In genomic region chr2:84959494-84960156, GRCh38 we compare ENCODE assay signal across 2 cellular contexts.
A peak's percentile ranks its signal among the peaks of the same experiment; 100 is the strongest.
TF ChIP-seq lines count a peak whose summit lies in the region.

No MANE protein-coding gene starts in this region.

TF ChIP-seq in IMR-90, 13 proteins besides CTCF, POLR2A, EP300 and RAD21:
- no peak for TF ChIP-seq MAFK (IDR thresholded peaks at IDR 0.05; ENCODE audit: low read depth, low read length)
- TF ChIP-seq RFX5 (IDR thresholded peaks at IDR 0.05; ENCODE audit: low read depth, low read length): no peak
- peak; percentile 24; the same call in 1 of the 2 replicates for TF ChIP-seq CEBPB (IDR thresholded peaks at IDR 0.05; ENCODE audit: low read depth, low read length)
- TF ChIP-seq ELK1 (IDR thresholded peaks at IDR 0.05; ENCODE audit: borderline replicate concordance, low read depth, low read length): no peak
- TF ChIP-seq BHLHE40 (IDR thresholded peaks at IDR 0.05; ENCODE audit: low read depth, low read length): peak; percentile 5; the same call in 1 of the 2 replicates
- no peak for TF ChIP-seq MXI1 (IDR thresholded peaks at IDR 0.05; ENCODE audit: borderline replicate concordance, low read depth, low read length)

TF ChIP-seq in GM12878, 131 proteins besides CTCF, POLR2A, EP300 and RAD21:
- no peak for TF ChIP-seq FOXK2 (IDR thresholded peaks at IDR 0.05)
- TF ChIP-seq FOS (IDR thresholded peaks at IDR 0.05; ENCODE audit: borderline replicate concordance, extremely low read depth, insufficient read length): no peak
- TF ChIP-seq ZBTB11 (CRISPR knock-in tag; IDR thresholded peaks at IDR 0.05): no peak
- 0 out of 2 replicates have a peak, but pooled peaks have one; percentile 13 for TF ChIP-seq BCL11A (IDR thresholded peaks at IDR 0.05; ENCODE audit: low read depth, low read length)
- no peak for TF ChIP-seq ZNF592 (IDR thresholded peaks at IDR 0.05)
- TF ChIP-seq GABPA (IDR thresholded peaks at IDR 0.05; ENCODE audit: low read depth): no peak
- TF ChIP-seq SPI1 (IDR thresholded peaks at IDR 0.05; ENCODE audit: borderline replicate concordance, insufficient read depth, low read depth, low read length): 0 out of 2 replicates have a peak, but pooled peaks have one; percentile 27
- TF ChIP-seq SMAD1 (IDR thresholded peaks at IDR 0.05; ENCODE audit: low read depth, partially characterized antibody): no peak
- peak; percentile 36; the same call in 1 of the 2 replicates for TF ChIP-seq ZBTB40 (IDR thresholded peaks at IDR 0.05; ENCODE audit: borderline replicate concordance)
- no peak for TF ChIP-seq IRF3 (IDR thresholded peaks at IDR 0.05)
- TF ChIP-seq NFIC (IDR thresholded peaks at IDR 0.05; ENCODE audit: low read depth, low read length): no peak
- TF ChIP-seq SMARCA5 (IDR thresholded peaks at IDR 0.05): no peak
- TF ChIP-seq NRF1 (conservative IDR thresholded peaks at IDR 0.05; ENCODE audit: low read depth, low read length): no peak
- TF ChIP-seq CHD2 (IDR thresholded peaks at IDR 0.05; ENCODE audit: borderline replicate concordance, low read depth, low read length): no peak
